In the genomic region with DNA sequence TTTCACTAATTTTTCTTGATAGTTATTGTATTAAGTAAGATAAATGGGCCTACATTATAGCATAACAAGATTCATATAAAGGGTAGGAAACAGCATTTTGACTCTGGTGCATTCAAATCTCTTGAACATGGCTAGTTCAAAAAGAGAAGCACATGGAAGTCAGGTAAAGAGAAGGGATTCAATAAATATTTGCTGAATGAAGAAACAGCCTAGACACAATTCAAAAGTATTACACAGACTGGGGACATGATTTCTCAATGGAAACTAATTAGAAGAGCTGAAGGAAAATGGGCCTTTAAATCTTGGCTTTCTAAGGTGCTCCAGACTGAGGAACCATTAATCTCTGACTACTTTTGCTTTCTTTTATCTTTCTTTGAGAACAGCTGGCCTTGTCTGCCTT, we compare ENCODE assay signal across 19 cellular contexts.
DNase-seq lines count a peak whose midpoint lies in the region; ATAC-seq, FAIRE-seq and TF ChIP-seq lines count a peak whose summit lies in the region.
"Had no signal": no experiment of that assay in that cellular context is flagged by ENCODE, and none has a peak within 500 bp of the region (broad histone marks: within the 10 kb centered on the region; RNA-seq: fewer than 3 reads in every experiment).

No MANE protein-coding gene starts in this region.

- H3K4me3 ChIP-seq in body of pancreas (no peak overlapping the region), mucosa of descending colon (no peak overlapping the region)
- H3K4me3 ChIP-seq: GM23248, HAP-1 had no signal

- H3K27ac ChIP-seq in body of pancreas, result no peak overlapping the region
- H3K27ac ChIP-seq: GM23248 had no signal

- peak; percentile 51 for FAIRE-seq in islet of Langerhans (lab: Jason Lieb, UNC)
- FAIRE-seq: A204.1, D721Med, G401.6, GM12891 had no signal

- H3K27me3 Mint-ChIP-seq in nephron progenitor cell (ENCODE audit: low read depth, poor library complexity), result no peaks in the 10 kb centered on the region
- H3K27me3 Mint-ChIP-seq: CD4-positive, alpha-beta T cell had no signal

- TF ChIP-seq POLR2A in body of pancreas (IDR thresholded peaks at IDR 0.05), result no peak

- no peak overlapping the region for H3K4me3 Mint-ChIP-seq in nephron progenitor cell
- H3K4me3 Mint-ChIP-seq: CD4-positive, alpha-beta T cell had no signal

- H3K36me3 ChIP-seq in body of pancreas (replicated peaks in 1 of 2; ENCODE audit: insufficient read depth in 1 of 2, low read depth in 2 of 2), result no peaks in the 10 kb centered on the region
- H3K36me3 ChIP-seq in mucosa of descending colon (ENCODE audit: low read depth), result peaks cover 3% of the 10 kb centered on the region
- H3K36me3 ChIP-seq: BE2C had no signal

- H3K9me3 ChIP-seq in body of pancreas (no peaks in the 10 kb centered on the region), mucosa of descending colon (no peaks in the 10 kb centered on the region)
- H3K9me3 ChIP-seq: BE2C, Caco-2, HAP-1 had no signal

- ATAC-seq in body of pancreas (peak; percentile 18), GM19023 (IDR thresholded peaks at IDR 0.05; ENCODE audit: unreplicated experiment) (no peak), mucosa of descending colon (no peak)

- H3K4me1 ChIP-seq in body of pancreas (peaks cover 10% of the 10 kb centered on the region), mucosa of descending colon (ENCODE audit: low read depth) (no peaks in the 10 kb centered on the region)
- H3K4me1 ChIP-seq: BE2C, Caco-2, HAP-1 had no signal

- peaks cover 40% of the 10 kb centered on the region for H3K36me3 Mint-ChIP-seq in nephron progenitor cell (ENCODE audit: low read depth)

- peak overlapping the region; percentile 86 for H3K27ac Mint-ChIP-seq in nephron progenitor cell
- H3K27ac Mint-ChIP-seq: CD4-positive, alpha-beta T cell had no signal

- no peaks in the 10 kb centered on the region for H3K27me3 ChIP-seq in body of pancreas
- H3K27me3 ChIP-seq: BE2C had no signal

- H3K4me1 Mint-ChIP-seq in nephron progenitor cell, result peaks cover 9% of the 10 kb centered on the region

- TF ChIP-seq CTCF in body of pancreas (IDR thresholded peaks at IDR 0.05) (no peak), nephron progenitor cell (IDR thresholded peaks at IDR 0.05) (no peak), mucosa of descending colon (IDR thresholded peaks at IDR 0.05) (no peak)

- DNase-seq in amniotic epithelial cell (ENCODE audit: low read depth) (peak; percentile 13), body of pancreas (no peak), nephron progenitor cell (no peak), NCI-H748 (lab: John Stamatoyannopoulos, UW; ENCODE audit: unreplicated experiment) (no peak), mucosa of descending colon (no peak), amniotic stem cell (lab: John Stamatoyannopoulos, UW) (no peak)
- DNase-seq: ACHN; BE2C; C1 segment of cervical spinal cord; Caco-2; CD4-positive, alpha-beta T cell; GM23248 had no signal

- peaks cover 22% of the 10 kb centered on the region for H3K9me3 Mint-ChIP-seq in nephron progenitor cell

- intact Hi-C loops in body of pancreas (cut with DNase I), result no loop called here
- intact Hi-C loops in mucosa of descending colon (cut with DNase I, micrococcal nuclease), result no loop called here
